ENCODE assay signal across 14 cellular contexts in the genomic region with DNA sequence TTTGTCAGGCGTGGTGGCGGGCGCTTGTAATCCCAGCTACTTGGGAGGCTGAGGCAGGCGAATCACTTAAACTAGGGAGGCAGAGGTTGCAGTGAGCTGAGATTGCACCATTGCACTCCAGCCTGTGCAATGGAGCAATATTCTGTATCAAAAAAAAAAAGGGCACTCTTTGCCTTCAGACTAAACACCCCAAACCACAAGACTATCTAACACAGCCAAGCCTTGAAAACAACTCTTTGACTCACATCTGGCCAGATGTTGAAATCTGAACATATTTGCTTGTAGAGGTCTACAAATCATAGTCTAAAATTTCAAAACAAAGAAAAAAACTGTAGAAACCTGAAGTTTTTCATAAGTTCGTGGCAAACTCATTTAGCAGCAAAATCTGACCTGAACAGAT.
DNase-seq lines count a peak whose midpoint lies in the region; TF ChIP-seq lines count a peak whose summit lies in the region.
"Had no signal": no experiment of that assay in that cellular context is flagged by ENCODE, and none has a peak within 500 bp of the region (broad histone marks: within the 10 kb centered on the region; RNA-seq: fewer than 3 reads in every experiment).

No MANE protein-coding gene starts in this region.

- no peak for TF ChIP-seq CTCF in brain microvascular endothelial cell (IDR thresholded peaks at IDR 0.05; ENCODE audit: low read depth, low read length, missing control alignments)

- H3K36me3 ChIP-seq in brain microvascular endothelial cell (replicated peaks) = no peaks in the 10 kb centered on the region

- DNase-seq in AG20443 (ENCODE audit: low spot score) (peak; percentile 67), Kasumi-1 (lab: John Stamatoyannopoulos, UW) (peak; percentile 4 to 15), brain microvascular endothelial cell (peak; percentile 49), iris pigment epithelial cell (ENCODE audit: low read depth) (peak; percentile 94), anterior cingulate cortex (lab: John Stamatoyannopoulos, UW) (no peak), LoVo (ENCODE audit: low spot score) (no peak), medulla oblongata (ENCODE audit: extremely low spot score) (no peak)
- no peak for DNase-seq in activated CD8-positive, alpha-beta memory T cell treated with anti-CD3 and anti-CD28 coated beads for 24 hours
- DNase-seq: activated naive CD4-positive, alpha-beta T cell treated with Interleukin-2 at 50 U/mL for 16 hours; DND-41; islet precursor cell; NCI-H146; NCI-H526; stimulated activated naive CD4-positive, alpha-beta T cell treated with Interleukin-2 at 50 U/mL for 16 hours had no signal

- no peaks in the 10 kb centered on the region for H3K27me3 ChIP-seq in brain microvascular endothelial cell (replicated peaks)

- in situ Hi-C loops in brain microvascular endothelial cell (cut with HindIII; ENCODE audit: low pct_ligation_motif_present, low sequenced_read_pairs) = no loop called here

- no peak overlapping the region for H3K4me3 ChIP-seq in brain microvascular endothelial cell (ENCODE audit: low read depth, low read length)

- peak overlapping the region; percentile 67 for H3K27ac ChIP-seq in brain microvascular endothelial cell

Comparison
In these comparisons a context has a peak if more than half of its experiments do, and no peak if none do; other contexts are left out.
1. DNase-seq: peak in AG20443 (single experiment), Kasumi-1 (2 of 2), brain microvascular endothelial cell (single experiment) and iris pigment epithelial cell (single experiment); none in anterior cingulate cortex (0 of 58), LoVo (single experiment), activated CD8-positive, alpha-beta memory T cell treated with anti-CD3 and anti-CD28 coated beads for 24 hours (single experiment) and medulla oblongata (single experiment).